ENCODE assay signal across 10 cellular contexts in the genomic region with DNA sequence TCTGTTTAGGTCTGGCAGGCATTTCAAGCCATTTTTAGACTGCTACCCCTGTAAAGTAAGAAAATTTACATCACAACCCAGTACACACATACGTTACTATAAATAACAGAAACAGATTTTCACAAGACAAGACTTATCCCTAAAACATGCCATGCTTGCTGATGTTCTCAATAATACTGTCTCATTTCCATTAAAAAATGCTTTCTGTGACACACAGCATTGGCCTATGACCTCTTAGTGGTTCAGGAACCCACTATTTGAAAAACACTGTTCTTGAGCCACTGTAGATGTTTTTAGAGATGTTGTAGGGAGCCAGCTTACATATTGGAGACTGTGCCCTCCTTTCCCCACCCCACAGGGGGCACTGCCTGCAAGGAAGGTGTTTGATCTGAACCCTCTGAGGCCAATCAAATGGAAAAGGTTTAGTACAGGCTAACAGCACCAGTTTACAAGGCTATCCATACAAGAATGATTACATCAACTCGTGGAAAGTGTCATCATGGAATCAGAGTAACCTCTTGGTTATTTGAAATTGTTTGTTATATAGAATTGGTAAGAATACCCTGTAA. TPM values are rescaled to one million over a fixed set of nuclear protein-coding genes. Genes with fewer than 3 reads are reported as not detected.
DNase-seq lines count a peak whose midpoint lies in the region; ATAC-seq and TF ChIP-seq lines count a peak whose summit lies in the region.
"Had no signal": no experiment of that assay in that cellular context is flagged by ENCODE, and none has a peak within 500 bp of the region (broad histone marks: within the 10 kb centered on the region; RNA-seq: fewer than 3 reads in every experiment).

No MANE protein-coding gene starts in this region.

- CTCF ChIA-PET in AG04450 (lab: Charles Lee) = interaction anchor here (0.7 to 1.6 kb wide), 2 partner anchors 8 to 295 kb away, joined by 3 read pairs; no protein-coding TSS in a partner anchor

- intact Hi-C loops in upper lobe of right lung (cut with DNase I) = no loop called here

- TF ChIP-seq CTCF in AG04450 (IDR thresholded peaks at IDR 0.05; ENCODE audit: low read depth, low read length) (peak; percentile 24; the same call in 1 of the 2 replicates), GM12864 (IDR thresholded peaks at IDR 0.05; ENCODE audit: low read depth, low read length, missing control alignments) (peak; percentile 11), RWPE2 (IDR thresholded peaks at IDR 0.05; ENCODE audit: poor library complexity, severe bottlenecking) (peak; percentile 23), foreskin keratinocyte (conservative IDR thresholded peaks at IDR 0.05) (peak; percentile 54), upper lobe of right lung (IDR thresholded peaks at IDR 0.05) (no peak)

- no peak overlapping the region for H3K4me3 ChIP-seq in AG04450 (ENCODE audit: low read depth, low read length)
- no peak overlapping the region for H3K4me3 ChIP-seq in GM12864 (ENCODE audit: low read depth, low read length)
- H3K4me3 ChIP-seq in RWPE2 (ENCODE audit: severe bottlenecking) = no peak overlapping the region
- no peak overlapping the region for H3K4me3 ChIP-seq in upper lobe of right lung

- no peaks in the 10 kb centered on the region for H3K27me3 ChIP-seq in AG04450 (ENCODE audit: control insufficient read depth, insufficient read depth, low read length)
- H3K27me3 ChIP-seq in RWPE2 (ENCODE audit: insufficient read depth, poor library complexity, severe bottlenecking) = no peaks in the 10 kb centered on the region
- no peaks in the 10 kb centered on the region for H3K27me3 ChIP-seq in foreskin keratinocyte
- no peaks in the 10 kb centered on the region for H3K27me3 ChIP-seq in upper lobe of right lung

- ATAC-seq in RWPE2 (ENCODE audit: low read depth) = 0 out of 3 replicates have a peak, but pooled peaks have one; percentile 39
- ATAC-seq in foreskin keratinocyte = peak; percentile 47
- ATAC-seq in upper lobe of right lung = no peak
- no peak for ATAC-seq in GM18502 (IDR thresholded peaks at IDR 0.05; ENCODE audit: poor library complexity, unreplicated experiment)

- DNase-seq in AG04450 (ENCODE audit: low read depth, low spot score) = no peak
- DNase-seq in GM12864 (ENCODE audit: low read depth) = no peak
- no peak for DNase-seq in RWPE2 (ENCODE audit: low spot score)
- DNase-seq in foreskin keratinocyte = no peak
- DNase-seq in OCI-M2 (lab: John Stamatoyannopoulos, UW; ENCODE audit: unreplicated experiment) = no peak
- DNase-seq in upper lobe of right lung = no peak
- DNase-seq in HuH-7.5 (ENCODE audit: low spot score) = no peak
- DNase-seq: naive B cell, NCI-H2171 treated with DMSO at 0.1 percent for 48 hours had no signal

- no peaks in the 10 kb centered on the region for H3K4me1 ChIP-seq in RWPE2 (ENCODE audit: insufficient read depth, poor library complexity, severe bottlenecking)
- H3K4me1 ChIP-seq in foreskin keratinocyte = no peaks in the 10 kb centered on the region
- no peaks in the 10 kb centered on the region for H3K4me1 ChIP-seq in upper lobe of right lung

- POLR2A ChIA-PET in AG04450 (lab: Yijun Ruan, JAX) = interaction anchor here (0.5 kb wide), 1 partner anchor 101 kb away, joined by 3 read pairs; no protein-coding TSS in a partner anchor

- H3K9me3 ChIP-seq in AG04450 (ENCODE audit: control insufficient read depth, insufficient read depth, low read length) (no peaks in the 10 kb centered on the region), RWPE2 (ENCODE audit: severe bottlenecking) (no peaks in the 10 kb centered on the region), upper lobe of right lung (no peaks in the 10 kb centered on the region)

- H3K27ac ChIP-seq in AG04450 (ENCODE audit: low read depth, low read length) (no peak overlapping the region), RWPE2 (ENCODE audit: poor library complexity, severe bottlenecking) (no peak overlapping the region), foreskin keratinocyte (no peak overlapping the region), upper lobe of right lung (no peak overlapping the region)

- H3K36me3 ChIP-seq in RWPE2 (ENCODE audit: low read depth) = no peaks in the 10 kb centered on the region
- H3K36me3 ChIP-seq in upper lobe of right lung = no peaks in the 10 kb centered on the region

RNA-seq across cellular contexts. Expression of gene ZSWIM6, which starts 30.8 kb away (rescaled TPM):
- polyA plus RNA-seq in AG04450 (2011; rRNA removed) (18.6 and 18.9 TPM in 2 replicates), foreskin keratinocyte (1.4 and 1.6 TPM in 2 replicates)
- 46.3 and 48.7 TPM in 2 replicates for polyA minus RNA-seq in AG04450 (2011; rRNA and poly(A)+ RNA removed)
- total RNA-seq in foreskin keratinocyte (6.4 and 6.8 TPM in 2 replicates), upper lobe of right lung (15.7 TPM)

Comparison
In these comparisons a context has a peak if more than half of its experiments do, and no peak if none do; other contexts are left out.
1. ATAC-seq: peak in RWPE2 (single experiment) and foreskin keratinocyte (single experiment); none in upper lobe of right lung (single experiment) and GM18502 (single experiment).